Comparison of ENCODE assay signal across 17 cellular contexts in the genomic region with DNA sequence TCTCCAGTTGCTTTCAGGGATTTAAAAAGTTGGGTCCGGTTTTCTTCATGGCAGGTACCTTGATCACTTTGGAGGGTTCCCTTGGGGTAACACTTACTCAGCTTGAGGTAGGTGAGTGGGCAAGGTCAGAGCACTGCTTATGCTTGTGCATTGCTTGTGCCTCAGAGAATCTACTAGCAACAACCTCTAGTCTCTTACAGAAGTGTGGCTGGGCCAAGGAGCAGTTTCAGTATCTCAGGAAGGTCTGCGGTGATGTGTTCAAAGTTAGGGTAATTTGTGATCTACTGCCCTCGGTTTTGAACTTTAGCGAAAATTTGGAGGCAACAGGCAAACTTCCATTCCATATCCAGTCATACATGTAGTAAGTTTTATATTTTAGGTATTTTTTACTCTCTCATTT.
A peak's percentile ranks its signal among the peaks of the same experiment; 100 is the strongest.
DNase-seq lines count a peak whose midpoint lies in the region; ATAC-seq and TF ChIP-seq lines count a peak whose summit lies in the region.
"Had no signal": no experiment of that assay in that cellular context is flagged by ENCODE, and none has a peak within 500 bp of the region (broad histone marks: within the 10 kb centered on the region; RNA-seq: fewer than 3 reads in every experiment).

No MANE protein-coding gene starts in this region.

- H3K4me1 Mint-ChIP-seq in GM23338 (peaks cover under 1% of the 10 kb centered on the region; the same call in 1 of the 3 replicates), mesothelial cell of epicardium (peaks cover 45% of the 10 kb centered on the region), nephron progenitor cell (peaks cover 8% of the 10 kb centered on the region)
- H3K4me1 Mint-ChIP-seq in CD4-positive, alpha-beta T cell (ENCODE audit: low read depth): no peaks in the 10 kb centered on the region
- H3K4me1 Mint-ChIP-seq: B cell; CD4-positive, alpha-beta memory T cell; CD8-positive, alpha-beta memory T cell had no signal

- intact Hi-C loops in CD4-positive, alpha-beta T cell (cut with DNase I, micrococcal nuclease): no loop called here

- no peak for DNase-seq in GM23338 (ENCODE audit: low spot score)
- DNase-seq in mesothelial cell of epicardium (ENCODE audit: low spot score in 2 of 2, unreplicated experiment in 2 of 2): no peak
- DNase-seq in nephron progenitor cell: no peak
- no peak for DNase-seq in CD4-positive, alpha-beta T cell
- DNase-seq in COR-L47 (lab: John Stamatoyannopoulos, UW): no peak
- DNase-seq: AML-193; Caco-2; Calu3; CD4-positive, alpha-beta memory T cell; CD8-positive, alpha-beta memory T cell; DMS79 treated with DMSO at 0.1 percent for 48 hours; GF-D8 had no signal

- no peaks in the 10 kb centered on the region for H3F3A ChIP-seq in GM23338 (replicated peaks; ENCODE audit: low read depth)

- H3K27me3 Mint-ChIP-seq in GM23338 (ENCODE audit: insufficient read depth, low read depth, poor library complexity) (peaks cover 2% of the 10 kb centered on the region), mesothelial cell of epicardium (ENCODE audit: low read depth) (no peaks in the 10 kb centered on the region), nephron progenitor cell (ENCODE audit: low read depth, poor library complexity) (no peaks in the 10 kb centered on the region)
- H3K27me3 Mint-ChIP-seq in CD4-positive, alpha-beta T cell: peaks cover 27% of the 10 kb centered on the region

- H3K9me2 ChIP-seq in GM23338 (ENCODE audit: insufficient read depth): peaks cover 5% of the 10 kb centered on the region; the same call in 1 of the 2 replicates

- H3K4me1 ChIP-seq in GM23338 (ENCODE audit: insufficient read depth): peaks cover 4% of the 10 kb centered on the region; the same call in 1 of the 2 replicates
- H3K4me1 ChIP-seq: A549; BLaER1 treated with 17β-estradiol and CSF1 and Interleukin-3, amounts not matched to agents 10 nM and 100 nM; Caco-2 had no signal

- no peak overlapping the region for H3K4me3 ChIP-seq in GM23338
- H3K4me3 ChIP-seq: A549; BLaER1 treated with 17β-estradiol and CSF1 and Interleukin-3, amounts not matched to agents 10 nM and 100 nM had no signal

- H3K27ac Mint-ChIP-seq in GM23338 (peak overlapping the region; percentile 28; the same call in 1 of the 2 replicates), mesothelial cell of epicardium (peak overlapping the region; percentile 18), nephron progenitor cell (peak overlapping the region; percentile 66)
- no peak overlapping the region for H3K27ac Mint-ChIP-seq in CD4-positive, alpha-beta T cell
- H3K27ac Mint-ChIP-seq: B cell; CD8-positive, alpha-beta memory T cell had no signal

- H3K9me3 ChIP-seq in CD4-positive, alpha-beta T cell (ENCODE audit: control insufficient read depth, low read length): no peaks in the 10 kb centered on the region
- H3K9me3 ChIP-seq: A549, Caco-2 had no signal

- H3K27me3 ChIP-seq in GM23338 (ENCODE audit: insufficient read depth): no peaks in the 10 kb centered on the region
- H3K27me3 ChIP-seq in CD4-positive, alpha-beta T cell (ENCODE audit: control insufficient read depth, insufficient read depth, low read length): no peaks in the 10 kb centered on the region
- H3K27me3 ChIP-seq: BLaER1 treated with 17β-estradiol and CSF1 and Interleukin-3, amounts not matched to agents 10 nM and 100 nM had no signal

- no peaks in the 10 kb centered on the region for H4K20me1 ChIP-seq in GM23338 (replicated peaks; ENCODE audit: insufficient read depth)
- H4K20me1 ChIP-seq: BLaER1 treated with 17β-estradiol and CSF1 and Interleukin-3, amounts not matched to agents 10 nM and 100 nM had no signal

- no peak overlapping the region for H2AFZ ChIP-seq in GM23338

- H3K79me2 ChIP-seq in GM23338 (replicated peaks; ENCODE audit: insufficient read depth): no peaks in the 10 kb centered on the region

- no peak for ATAC-seq in GM23338
- no peak for ATAC-seq in CD4-positive, alpha-beta T cell (ENCODE audit: poor library complexity)
- ATAC-seq: A549 had no signal

- no peaks in the 10 kb centered on the region for H3K36me3 ChIP-seq in GM23338 (ENCODE audit: insufficient read depth)
- H3K36me3 ChIP-seq: BLaER1 treated with 17β-estradiol and CSF1 and Interleukin-3, amounts not matched to agents 10 nM and 100 nM had no signal

- TF ChIP-seq CTCF in GM23338 (conservative IDR thresholded peaks at IDR 0.05; ENCODE audit: low read depth in 2 of 2): no peak
- TF ChIP-seq CTCF in mesothelial cell of epicardium (IDR thresholded peaks at IDR 0.05; ENCODE audit: unreplicated experiment): no peak
- no peak for TF ChIP-seq CTCF in nephron progenitor cell (IDR thresholded peaks at IDR 0.05)
- TF ChIP-seq CTCF in CD4-positive, alpha-beta T cell (IDR thresholded peaks at IDR 0.05): no peak

- H3K27ac ChIP-seq in GM23338 (ENCODE audit: low read depth): no peak overlapping the region
- no peak overlapping the region for H3K27ac ChIP-seq in CD4-positive, alpha-beta T cell (ENCODE audit: low read depth, low read length)
- H3K27ac ChIP-seq: 22Rv1; A549; BLaER1 treated with 17β-estradiol and CSF1 and Interleukin-3, amounts not matched to agents 10 nM and 100 nM; C4-2B had no signal

- H3K4me2 ChIP-seq in GM23338: no peak overlapping the region
- H3K4me2 ChIP-seq: A549; BLaER1 treated with 17β-estradiol and CSF1 and Interleukin-3, amounts not matched to agents 10 nM and 100 nM had no signal

- CTCF ChIA-PET in CD4-positive, alpha-beta T cell (lab: Charles Lee): no interaction called here

- H3K9me3 Mint-ChIP-seq in GM23338: no peaks in the 10 kb centered on the region
- no peaks in the 10 kb centered on the region for H3K9me3 Mint-ChIP-seq in mesothelial cell of epicardium
- H3K9me3 Mint-ChIP-seq in nephron progenitor cell: no peaks in the 10 kb centered on the region
- H3K9me3 Mint-ChIP-seq in CD4-positive, alpha-beta T cell: peaks cover 4% of the 10 kb centered on the region
- H3K9me3 Mint-ChIP-seq: CD8-positive, alpha-beta memory T cell had no signal

- H3K36me3 Mint-ChIP-seq in GM23338 (ENCODE audit: low read depth) (no peaks in the 10 kb centered on the region), mesothelial cell of epicardium (no peaks in the 10 kb centered on the region), nephron progenitor cell (ENCODE audit: low read depth) (peaks cover 5% of the 10 kb centered on the region)
- no peaks in the 10 kb centered on the region for H3K36me3 Mint-ChIP-seq in CD4-positive, alpha-beta T cell (ENCODE audit: low read depth)
- H3K36me3 Mint-ChIP-seq: CD4-positive, alpha-beta memory T cell; CD8-positive, alpha-beta memory T cell had no signal

- H3K4me3 Mint-ChIP-seq in GM23338 (no peak overlapping the region), mesothelial cell of epicardium (no peak overlapping the region), nephron progenitor cell (no peak overlapping the region)
- no peak overlapping the region for H3K4me3 Mint-ChIP-seq in CD4-positive, alpha-beta T cell
- H3K4me3 Mint-ChIP-seq: B cell; CD4-positive, alpha-beta memory T cell; CD8-positive, alpha-beta memory T cell had no signal

- POLR2A ChIA-PET in CD4-positive, alpha-beta T cell (lab: Charles Lee): no interaction called here

TF ChIP-seq in GM23338, 12 proteins besides CTCF, POLR2A, EP300 and RAD21:
- TF ChIP-seq NANOG (IDR thresholded peaks at IDR 0.05; ENCODE audit: borderline replicate concordance): no peak
- TF ChIP-seq, protein P1, sequence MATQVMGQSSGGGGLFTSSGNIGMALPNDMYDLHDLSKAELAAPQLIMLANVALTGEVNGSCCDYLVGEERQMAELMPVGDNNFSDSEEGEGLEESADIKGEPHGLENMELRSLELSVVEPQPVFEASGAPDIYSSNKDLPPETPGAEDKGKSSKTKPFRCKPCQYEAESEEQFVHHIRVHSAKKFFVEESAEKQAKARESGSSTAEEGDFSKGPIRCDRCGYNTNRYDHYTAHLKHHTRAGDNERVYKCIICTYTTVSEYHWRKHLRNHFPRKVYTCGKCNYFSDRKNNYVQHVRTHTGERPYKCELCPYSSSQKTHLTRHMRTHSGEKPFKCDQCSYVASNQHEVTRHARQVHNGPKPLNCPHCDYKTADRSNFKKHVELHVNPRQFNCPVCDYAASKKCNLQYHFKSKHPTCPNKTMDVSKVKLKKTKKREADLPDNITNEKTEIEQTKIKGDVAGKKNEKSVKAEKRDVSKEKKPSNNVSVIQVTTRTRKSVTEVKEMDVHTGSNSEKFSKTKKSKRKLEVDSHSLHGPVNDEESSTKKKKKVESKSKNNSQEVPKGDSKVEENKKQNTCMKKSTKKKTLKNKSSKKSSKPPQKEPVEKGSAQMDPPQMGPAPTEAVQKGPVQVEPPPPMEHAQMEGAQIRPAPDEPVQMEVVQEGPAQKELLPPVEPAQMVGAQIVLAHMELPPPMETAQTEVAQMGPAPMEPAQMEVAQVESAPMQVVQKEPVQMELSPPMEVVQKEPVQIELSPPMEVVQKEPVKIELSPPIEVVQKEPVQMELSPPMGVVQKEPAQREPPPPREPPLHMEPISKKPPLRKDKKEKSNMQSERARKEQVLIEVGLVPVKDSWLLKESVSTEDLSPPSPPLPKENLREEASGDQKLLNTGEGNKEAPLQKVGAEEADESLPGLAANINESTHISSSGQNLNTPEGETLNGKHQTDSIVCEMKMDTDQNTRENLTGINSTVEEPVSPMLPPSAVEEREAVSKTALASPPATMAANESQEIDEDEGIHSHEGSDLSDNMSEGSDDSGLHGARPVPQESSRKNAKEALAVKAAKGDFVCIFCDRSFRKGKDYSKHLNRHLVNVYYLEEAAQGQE (IDR thresholded peaks at IDR 0.05; ENCODE audit: unreplicated experiment): no peak
